ENCODE assay signal across 30 cellular contexts in the genomic region with DNA sequence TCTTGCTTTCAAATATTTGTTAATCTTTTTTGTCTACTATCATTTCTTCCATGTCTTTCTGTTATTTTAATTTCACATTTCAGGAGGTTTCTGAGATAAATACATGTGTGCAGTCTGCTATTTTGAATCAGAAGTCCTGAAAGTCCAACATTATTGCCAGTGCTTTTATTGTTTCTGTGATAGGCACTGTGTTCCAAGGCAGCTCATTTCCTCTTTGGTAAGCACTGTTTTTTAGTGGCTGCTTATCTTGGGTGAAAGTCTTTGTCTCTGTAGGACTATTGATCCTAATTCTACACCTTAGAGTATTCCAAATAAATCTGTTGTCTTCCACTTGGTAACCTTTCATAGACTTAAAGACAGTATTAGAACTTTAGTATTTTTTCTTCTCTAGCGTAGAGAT.
"Had no signal": no experiment of that assay in that cellular context is flagged by ENCODE, and none has a peak within 500 bp of the region (broad histone marks: within the 10 kb centered on the region; RNA-seq: fewer than 3 reads in every experiment).

No MANE protein-coding gene starts in this region.

- H3K27me3 ChIP-seq: ascending aorta, dorsolateral prefrontal cortex had no signal

- H3K9me3 Mint-ChIP-seq: activated CD4-positive, alpha-beta memory T cell treated with anti-CD3 and anti-CD28 coated beads, Interleukin-2, amount 10 ng/mL, durations not matched to agents 7 days and 5 days; activated CD4-positive, alpha-beta T cell treated with anti-CD3 and anti-CD28 coated beads, Interleukin-2, amount 10 ng/mL, durations not matched to agents 7 days and 5 days; activated naive CD4-positive, alpha-beta T cell treated with anti-CD3 and anti-CD28 coated beads, Interleukin-2, amount 10 ng/mL, durations not matched to agents 7 days and 5 days; activated naive CD4-positive, alpha-beta T cell treated with anti-CD3 and anti-CD28 coated beads, Interleukin-2, amount 50 U/mL, for 72 hours; activated T-cell treated with anti-CD3 and anti-CD28 coated beads, Interleukin-2, amount 50 U/mL, for 24 hours; central memory CD8-positive, alpha-beta T cell; dendritic cell treated with granulocyte-macrophage colony-stimulating factor and Interleukin-4, amounts not matched to agents 40 ng/mL and 50 ng/mL, for 4 days; T-helper 2 cell treated with Interferon-gamma antibody and Interleukin-4, amounts not matched to agents 5 μg/mL and 100 μg/mL, for 36 hours had no signal

- H3K36me3 ChIP-seq: ascending aorta had no signal

- H3K36me3 Mint-ChIP-seq: activated naive CD4-positive, alpha-beta T cell treated with anti-CD3 and anti-CD28 coated beads, Interleukin-2, amount 10 ng/mL, durations not matched to agents 7 days and 5 days; activated naive CD4-positive, alpha-beta T cell treated with anti-CD3 and anti-CD28 coated beads, Interleukin-2, amount 50 U/mL, for 72 hours; activated naive CD8-positive, alpha-beta T cell treated with anti-CD3 and anti-CD28 coated beads, Interleukin-2, amount 10 ng/mL, durations not matched to agents 7 days and 5 days; WTC11 had no signal

- H3K27me3 Mint-ChIP-seq: brain had no signal

- ATAC-seq: activated naive CD4-positive, alpha-beta T cell treated with anti-CD3 and anti-CD28 coated beads, Interleukin-2, amount 50 U/mL, for 72 hours; activated T-cell treated with anti-CD3 and anti-CD28 coated beads, Interleukin-2, amount 50 U/mL, for 72 hours; esophagus mucosa; T-helper 17 cell; WTC11 had no signal

- H3K27ac Mint-ChIP-seq: activated CD4-positive, alpha-beta memory T cell treated with anti-CD3 and anti-CD28 coated beads, Interleukin-2, amount 10 ng/mL, durations not matched to agents 7 days and 5 days; activated CD4-positive, alpha-beta T cell treated with anti-CD3 and anti-CD28 coated beads, Interleukin-2, amount 10 ng/mL, durations not matched to agents 7 days and 5 days; activated naive CD4-positive, alpha-beta T cell treated with anti-CD3 and anti-CD28 coated beads, Interleukin-2, amount 10 ng/mL, durations not matched to agents 7 days and 5 days; activated naive CD4-positive, alpha-beta T cell treated with anti-CD3 and anti-CD28 coated beads, Interleukin-2, amount 50 U/mL, for 72 hours; activated naive CD8-positive, alpha-beta T cell treated with anti-CD3 and anti-CD28 coated beads, Interleukin-2, amount 10 ng/mL, durations not matched to agents 7 days and 5 days; activated T-cell treated with anti-CD3 and anti-CD28 coated beads, Interleukin-2, amount 50 U/mL, for 24 hours; activated T-cell treated with anti-CD3 and anti-CD28 coated beads, Interleukin-2, amount 50 U/mL, for 72 hours; brain; dendritic cell treated with granulocyte-macrophage colony-stimulating factor and Interleukin-4, amounts not matched to agents 40 ng/mL and 50 ng/mL, for 4 days; endodermal cell; T-helper 17 cell; T-helper 2 cell treated with Interferon-gamma antibody and Interleukin-4, amounts not matched to agents 5 μg/mL and 100 μg/mL, for 36 hours; WTC11 had no signal

- H3K4me1 Mint-ChIP-seq: activated CD4-positive, alpha-beta memory T cell treated with anti-CD3 and anti-CD28 coated beads, Interleukin-2, amount 10 ng/mL, durations not matched to agents 7 days and 5 days; activated CD4-positive, alpha-beta T cell treated with anti-CD3 and anti-CD28 coated beads, Interleukin-2, amount 10 ng/mL, durations not matched to agents 7 days and 5 days; activated naive CD4-positive, alpha-beta T cell treated with anti-CD3 and anti-CD28 coated beads, Interleukin-2, amount 10 ng/mL, durations not matched to agents 7 days and 5 days; activated naive CD8-positive, alpha-beta T cell treated with anti-CD3 and anti-CD28 coated beads, Interleukin-2, amount 10 ng/mL, durations not matched to agents 7 days and 5 days; central memory CD8-positive, alpha-beta T cell; endodermal cell; T-helper 17 cell; WTC11 had no signal

- H3K4me1 ChIP-seq: ascending aorta had no signal

- DNase-seq: activated CD4-positive, alpha-beta memory T cell treated with anti-CD3 and anti-CD28 coated beads, Interleukin-2, amount 10 ng/mL, durations not matched to agents 7 days and 5 days; activated CD4-positive, alpha-beta T cell treated with anti-CD3 and anti-CD28 coated beads for 1 hour; activated CD4-positive, alpha-beta T cell treated with anti-CD3 and anti-CD28 coated beads for 4 hours; activated CD4-positive, alpha-beta T cell treated with anti-CD3 and anti-CD28 coated beads, Interleukin-2, amount 10 ng/mL, durations not matched to agents 7 days and 5 days; activated CD4-positive, alpha-beta T cell treated with anti-CD3 and anti-CD28 coated beads, Interleukin-2, amount 50 U/mL, for 4 hours; activated CD8-positive, alpha-beta memory T cell treated with anti-CD3 and anti-CD28 coated beads, Interleukin-2, amount 50 U/mL, for 48 hours; activated gamma-delta T cell; activated naive CD4-positive, alpha-beta T cell; activated naive CD4-positive, alpha-beta T cell treated with anti-CD3 and anti-CD28 coated beads, Interleukin-2, amount 10 ng/mL, durations not matched to agents 7 days and 5 days; activated naive CD8-positive, alpha-beta T cell treated with anti-CD3 and anti-CD28 coated beads, Interleukin-2, amount 10 ng/mL, durations not matched to agents 7 days and 5 days; activated T-cell treated with anti-CD3 and anti-CD28 coated beads for 4 hours; activated T-cell treated with anti-CD3 and anti-CD28 coated beads, Interleukin-2, amount 50 U/mL, for 24 hours; activated T-cell treated with anti-CD3 and anti-CD28 coated beads, Interleukin-2, amount 50 U/mL, for 72 hours; dorsolateral prefrontal cortex; effector memory CD4-positive, alpha-beta T cell; endodermal cell; foreskin fibroblast; head of caudate nucleus; T-helper 1 cell; T-helper 17 cell; T1000 had no signal

- H3K4me3 ChIP-seq: ascending aorta, coronary artery, dorsolateral prefrontal cortex had no signal

- H3K27ac ChIP-seq: ascending aorta, coronary artery, dorsolateral prefrontal cortex had no signal

- H3K4me3 Mint-ChIP-seq: activated CD4-positive, alpha-beta memory T cell treated with anti-CD3 and anti-CD28 coated beads, Interleukin-2, amount 10 ng/mL, durations not matched to agents 7 days and 5 days; activated CD4-positive, alpha-beta T cell treated with anti-CD3 and anti-CD28 coated beads, Interleukin-2, amount 10 ng/mL, durations not matched to agents 7 days and 5 days; activated naive CD4-positive, alpha-beta T cell treated with anti-CD3 and anti-CD28 coated beads, Interleukin-2, amount 10 ng/mL, durations not matched to agents 7 days and 5 days; activated naive CD8-positive, alpha-beta T cell treated with anti-CD3 and anti-CD28 coated beads, Interleukin-2, amount 10 ng/mL, durations not matched to agents 7 days and 5 days; activated T-cell treated with anti-CD3 and anti-CD28 coated beads, Interleukin-2, amount 50 U/mL, for 24 hours; activated T-cell treated with anti-CD3 and anti-CD28 coated beads, Interleukin-2, amount 50 U/mL, for 72 hours; brain; central memory CD8-positive, alpha-beta T cell; dendritic cell treated with granulocyte-macrophage colony-stimulating factor and Interleukin-4, amounts not matched to agents 40 ng/mL and 50 ng/mL, for 4 days; endodermal cell; T-helper 17 cell; T-helper 2 cell treated with Interferon-gamma antibody and Interleukin-4, amounts not matched to agents 5 μg/mL and 100 μg/mL, for 36 hours; WTC11 had no signal
